Comparison of ENCODE assay signal across 1 cellular context in genomic region chr5:61082516-61083280, GRCh38.
TF ChIP-seq lines count a peak whose summit lies in the region.

No MANE protein-coding gene starts in this region.

TF ChIP-seq in SK-N-SH treated with all-trans-retinoic acid at 6 μM for 48 hours, 23 proteins besides CTCF, POLR2A, EP300 and RAD21 (continued from another document):
- TF ChIP-seq RARB (CRISPR knock-in tag; IDR thresholded peaks at IDR 0.05): no peak
- TF ChIP-seq ARNTL (CRISPR knock-in tag; IDR thresholded peaks at IDR 0.05; ENCODE audit: borderline replicate concordance, low read depth): no peak
